8 cellular contexts compared by ENCODE assay signal in genomic region chr19:29858000-29858596, GRCh38. TPM values are rescaled to one million over a fixed set of nuclear protein-coding genes. Genes with fewer than 3 reads are reported as not detected.
DNase-seq lines count a peak whose midpoint lies in the region; ATAC-seq, FAIRE-seq and TF ChIP-seq lines count a peak whose summit lies in the region.

No MANE protein-coding gene starts in this region.

- H3K4me3 ChIP-seq in fibroblast of villous mesenchyme (ENCODE audit: low read depth, low read length), result no peak overlapping the region
- H3K4me3 ChIP-seq in small intestine (ENCODE audit: low read depth in 1 of 2, low read length in 2 of 2), result no peak overlapping the region

- no peaks in the 10 kb centered on the region for H3K36me3 ChIP-seq in small intestine (ENCODE audit: control insufficient read depth in 2 of 2, insufficient read depth in 2 of 2, low read length in 2 of 2)

- no peaks in the 10 kb centered on the region for H3K9me3 ChIP-seq in small intestine (ENCODE audit: control insufficient read depth, low read depth)

- no peak overlapping the region for H3K4me3 Mint-ChIP-seq in activated CD4-positive, alpha-beta T cell treated with anti-CD3 and anti-CD28 coated beads, Interleukin-2, amount 10 ng/mL, durations not matched to agents 24 days and 14 days

- H3K36me3 Mint-ChIP-seq in activated CD4-positive, alpha-beta T cell treated with anti-CD3 and anti-CD28 coated beads, Interleukin-2, amount 10 ng/mL, durations not matched to agents 24 days and 14 days (ENCODE audit: low read depth), result no peaks in the 10 kb centered on the region

- H3K4me1 ChIP-seq in small intestine (ENCODE audit: control insufficient read depth in 2 of 2, insufficient read depth in 1 of 2, low read depth in 1 of 2, low read length in 1 of 2), result no peaks in the 10 kb centered on the region

- H3K27me3 Mint-ChIP-seq in activated CD4-positive, alpha-beta T cell treated with anti-CD3 and anti-CD28 coated beads, Interleukin-2, amount 10 ng/mL, durations not matched to agents 24 days and 14 days, result peaks cover 7% of the 10 kb centered on the region

- ATAC-seq in HG03432 (IDR thresholded peaks at IDR 0.05; ENCODE audit: unreplicated experiment) (peak; percentile 46), HG03196 (IDR thresholded peaks at IDR 0.05; ENCODE audit: unreplicated experiment) (no peak)

- WGBS in small intestine, 3 donors, result 15 to 22% (median 20%) methylated on average over 8 to 9 of the region's 9 CpGs

- no peaks in the 10 kb centered on the region for H3K27me3 ChIP-seq in small intestine (ENCODE audit: control insufficient read depth in 2 of 2, insufficient read depth in 2 of 2, low read length in 2 of 2)

- H3K27ac Mint-ChIP-seq in activated CD4-positive, alpha-beta T cell treated with anti-CD3 and anti-CD28 coated beads, Interleukin-2, amount 10 ng/mL, durations not matched to agents 24 days and 14 days, result no peak overlapping the region

- H3K4me1 Mint-ChIP-seq in activated CD4-positive, alpha-beta T cell treated with anti-CD3 and anti-CD28 coated beads, Interleukin-2, amount 10 ng/mL, durations not matched to agents 24 days and 14 days, result peaks cover 3% of the 10 kb centered on the region

- no peak overlapping the region for H3K27ac ChIP-seq in small intestine (ENCODE audit: low read depth in 1 of 2, low read length in 1 of 2)

- no peaks in the 10 kb centered on the region for H3K9me3 Mint-ChIP-seq in activated CD4-positive, alpha-beta T cell treated with anti-CD3 and anti-CD28 coated beads, Interleukin-2, amount 10 ng/mL, durations not matched to agents 24 days and 14 days

- DNase-seq in COR-L47 (lab: John Stamatoyannopoulos, UW) (peak; percentile 14), fibroblast of villous mesenchyme (ENCODE audit: low read depth) (no peak), small intestine (peak; percentile 32), GM19240 (ENCODE audit: insufficient read length, low spot score) (no peak), hippocampal formation (lab: John Stamatoyannopoulos, UW) (no peak)
- peak; percentile 81 for DNase-seq in activated CD4-positive, alpha-beta T cell treated with anti-CD3 and anti-CD28 coated beads, Interleukin-2, amount 10 ng/mL, durations not matched to agents 24 days and 14 days

- TF ChIP-seq CTCF in fibroblast of villous mesenchyme (IDR thresholded peaks at IDR 0.05; ENCODE audit: insufficient read depth, low read depth, low read length), result peak; percentile 57

- no peak for FAIRE-seq in small intestine (lab: Jason Lieb, UNC)

- intact Hi-C loops in activated CD4-positive, alpha-beta T cell treated with anti-CD3 and anti-CD28 coated beads, Interleukin-2, amount 10 ng/mL, durations not matched to agents 24 days and 14 days (cut with micrococcal nuclease), result loop anchor here (2.0 kb wide), 1 partner anchor 15 kb away; no protein-coding TSS in a partner anchor

RNA-seq across cellular contexts. Expression of gene CCNE1, which starts 46.3 kb away (rescaled TPM):
- total RNA-seq in activated CD4-positive, alpha-beta T cell treated with anti-CD3 and anti-CD28 coated beads, Interleukin-2, amount 10 ng/mL, durations not matched to agents 24 days and 14 days, result 54.5 and 55.8 TPM in 2 replicates
- 6.8 and 10.4 TPM in 2 replicates for total RNA-seq in fibroblast of villous mesenchyme
- polyA plus RNA-seq in small intestine, result 1 to 10 TPM; 2.5 to 5.7 (median 3.5) TPM

Comparison
In these comparisons a context has a peak if more than half of its experiments do, and no peak if none do; other contexts are left out.
1. DNase-seq: peak in COR-L47 (single experiment), activated CD4-positive, alpha-beta T cell treated with anti-CD3 and anti-CD28 coated beads, Interleukin-2, amount 10 ng/mL, durations not matched to agents 24 days and 14 days (single experiment) and small intestine (single experiment); none in fibroblast of villous mesenchyme (single experiment), GM19240 (single experiment) and hippocampal formation (0 of 2).